ENCODE assay signal across 23 cellular contexts in the genomic region with DNA sequence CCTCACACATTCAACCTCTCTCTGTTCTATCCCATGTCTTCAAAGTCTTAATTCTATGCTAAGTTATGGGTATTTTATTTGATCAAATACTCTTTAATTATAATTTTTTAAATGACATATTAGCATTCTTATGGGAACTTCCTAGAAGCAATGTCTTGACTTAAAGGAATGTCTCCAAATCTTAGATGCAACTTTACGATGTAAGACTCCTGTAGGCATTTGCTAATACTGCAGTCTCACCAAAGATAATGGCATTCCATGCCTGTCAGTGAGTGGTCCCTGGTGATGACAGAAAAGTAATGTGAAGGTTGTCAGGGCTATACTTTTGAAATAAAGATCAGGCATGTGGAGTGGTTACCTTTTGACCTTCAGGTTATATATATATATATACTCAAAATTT.
"Had no signal": no experiment of that assay in that cellular context is flagged by ENCODE, and none has a peak within 500 bp of the region (broad histone marks: within the 10 kb centered on the region; RNA-seq: fewer than 3 reads in every experiment).

No MANE protein-coding gene starts in this region.

- H3K4me1 Mint-ChIP-seq: naive thymus-derived CD4-positive, alpha-beta T cell; natural killer cell had no signal

- H3K9me3 ChIP-seq: esophagus squamous epithelium, gastroesophageal sphincter, heart left ventricle, left lung, lower lobe of right lung had no signal

- H3K27me3 Mint-ChIP-seq: naive thymus-derived CD4-positive, alpha-beta T cell had no signal

- H3K4me3 ChIP-seq: coronary artery, dorsolateral prefrontal cortex, esophagus squamous epithelium, gastroesophageal sphincter, heart left ventricle, hepatocyte, left lung, lower lobe of right lung had no signal

- H3K4me1 ChIP-seq: esophagus squamous epithelium, gastroesophageal sphincter, heart left ventricle, left lung, lower lobe of right lung had no signal

- H3K4me2 ChIP-seq: hepatocyte had no signal

- H2AFZ ChIP-seq: hepatocyte had no signal

- H3K27ac ChIP-seq: coronary artery, dorsolateral prefrontal cortex, epithelial cell of prostate, esophagus squamous epithelium, gastroesophageal sphincter, heart left ventricle, hepatocyte, left lung, lower lobe of right lung had no signal

- H3K27me3 ChIP-seq: dorsolateral prefrontal cortex, esophagus squamous epithelium, gastroesophageal sphincter, heart left ventricle, hepatocyte, left lung had no signal

- H3K4me3 Mint-ChIP-seq: naive thymus-derived CD4-positive, alpha-beta T cell; natural killer cell had no signal

- DNase-seq: dermis blood vessel endothelial cell; dorsolateral prefrontal cortex; effector CD4-positive, alpha-beta T cell; effector memory CD4-positive, alpha-beta T cell; erythroblast; esophagus squamous epithelium; foreskin fibroblast; foreskin melanocyte; heart left ventricle; hypothalamus; left cardiac atrium; left lung; left ventricle myocardium superior; lower lobe of right lung; mesenchymal stem cell; midbrain; naive thymus-derived CD4-positive, alpha-beta T cell; natural killer cell had no signal

- H3K36me3 ChIP-seq: esophagus squamous epithelium, gastroesophageal sphincter, heart left ventricle, left lung, lower lobe of right lung had no signal

- ATAC-seq: esophagus mucosa; gastroesophageal sphincter; heart left ventricle; left cardiac atrium; left lung; left ventricle myocardium superior; lower lobe of right lung; naive thymus-derived CD4-positive, alpha-beta T cell; natural killer cell had no signal

- H3K79me2 ChIP-seq: hepatocyte had no signal

- H3K36me3 Mint-ChIP-seq: naive thymus-derived CD4-positive, alpha-beta T cell had no signal

- H3K27ac Mint-ChIP-seq: naive thymus-derived CD4-positive, alpha-beta T cell; natural killer cell had no signal
